In genomic region chr17:16991349-16992009, GRCh38 we compare ENCODE assay signal across 8 cellular contexts. TPM values are rescaled to one million over a fixed set of nuclear protein-coding genes. Genes with fewer than 3 reads are reported as not detected.
DNase-seq lines count a peak whose midpoint lies in the region; ATAC-seq, FAIRE-seq and TF ChIP-seq lines count a peak whose summit lies in the region.

No MANE protein-coding gene starts in this region.

- no peak overlapping the region for H3K9ac ChIP-seq in endodermal cell (ENCODE audit: extremely low read depth, low read length, poor library complexity, severe bottlenecking)

- no peaks in the 10 kb centered on the region for H3K27me3 ChIP-seq in endodermal cell (ENCODE audit: control insufficient read depth, insufficient read depth, low read length, poor library complexity, severe bottlenecking)

- no peaks in the 10 kb centered on the region for H3K9me3 ChIP-seq in endodermal cell (ENCODE audit: control insufficient read depth, low read length)

- H3K4me1 Mint-ChIP-seq in activated CD8-positive, alpha-beta memory T cell treated with anti-CD3 and anti-CD28 coated beads, Interleukin-2, amount 10 ng/mL, durations not matched to agents 7 days and 5 days: peaks cover 36% of the 10 kb centered on the region
- peaks cover 5% of the 10 kb centered on the region for H3K4me1 Mint-ChIP-seq in endodermal cell

- H3K4me3 ChIP-seq in endodermal cell (ENCODE audit: low read length): no peak overlapping the region

- H3K27me3 Mint-ChIP-seq in activated CD8-positive, alpha-beta memory T cell treated with anti-CD3 and anti-CD28 coated beads, Interleukin-2, amount 10 ng/mL, durations not matched to agents 7 days and 5 days: no peaks in the 10 kb centered on the region
- no peaks in the 10 kb centered on the region for H3K27me3 Mint-ChIP-seq in endodermal cell (ENCODE audit: insufficient read depth)

- ATAC-seq in activated CD8-positive, alpha-beta memory T cell treated with anti-CD3 and anti-CD28 coated beads, Interleukin-2, amount 10 ng/mL, durations not matched to agents 7 days and 5 days: peak; percentile 50
- no peak for ATAC-seq in GM21723 (IDR thresholded peaks at IDR 0.05; ENCODE audit: unreplicated experiment)

- no peaks in the 10 kb centered on the region for H3K36me3 ChIP-seq in endodermal cell (ENCODE audit: control insufficient read depth, insufficient read depth, low read length)

- no peak overlapping the region for H3K4me3 Mint-ChIP-seq in activated CD8-positive, alpha-beta memory T cell treated with anti-CD3 and anti-CD28 coated beads, Interleukin-2, amount 10 ng/mL, durations not matched to agents 7 days and 5 days
- no peak overlapping the region for H3K4me3 Mint-ChIP-seq in endodermal cell

- TF ChIP-seq CTCF in endodermal cell (conservative IDR thresholded peaks at IDR 0.05): peak; percentile 89

- H3K4me1 ChIP-seq in endodermal cell (ENCODE audit: control insufficient read depth, insufficient read depth, low read length): no peaks in the 10 kb centered on the region

- peak; percentile 76 for FAIRE-seq in GM19239 (lab: Jason Lieb, UNC)

- H3K36me3 Mint-ChIP-seq in activated CD8-positive, alpha-beta memory T cell treated with anti-CD3 and anti-CD28 coated beads, Interleukin-2, amount 10 ng/mL, durations not matched to agents 7 days and 5 days: no peaks in the 10 kb centered on the region
- no peaks in the 10 kb centered on the region for H3K36me3 Mint-ChIP-seq in endodermal cell (ENCODE audit: low read depth)

- CTCF ChIA-PET in activated CD8-positive, alpha-beta memory T cell treated with anti-CD3 and anti-CD28 coated beads, Interleukin-2, amount 10 ng/mL, durations not matched to agents 7 days and 5 days (lab: Charles Lee): interaction anchor here (0.6 to 8.3 kb wide), 15 partner anchors 8 to 341 kb away, joined by 3 to 68 read pairs (median 4); no protein-coding TSS in a partner anchor

- no peak overlapping the region for H3K27ac ChIP-seq in endodermal cell (ENCODE audit: low read depth, low read length)

- WGBS in endodermal cell (ENCODE audit: insufficient coverage in 1 of 2, insufficient read length in 1 of 2), 2 experiments: 34 to 57% methylated on average over 3 to 15 of the region's 16 CpGs

- H3K27ac Mint-ChIP-seq in activated CD8-positive, alpha-beta memory T cell treated with anti-CD3 and anti-CD28 coated beads, Interleukin-2, amount 10 ng/mL, durations not matched to agents 7 days and 5 days: no peak overlapping the region
- H3K27ac Mint-ChIP-seq in endodermal cell: no peak overlapping the region

- DNase-seq in AG08395 (ENCODE audit: low spot score) (peak; percentile 81), GM19239 (ENCODE audit: insufficient read length, low spot score) (peak; percentile 51), NOMO-1 treated with dmso at 0.1 percent for 144 hours (lab: John Stamatoyannopoulos, UW; ENCODE audit: unreplicated experiment) (peak; percentile 29), endodermal cell (peak; percentile 97), midbrain (lab: John Stamatoyannopoulos, UW) (peak; percentile 76)
- DNase-seq in activated CD8-positive, alpha-beta memory T cell treated with anti-CD3 and anti-CD28 coated beads, Interleukin-2, amount 10 ng/mL, durations not matched to agents 7 days and 5 days: peak; percentile 84
- DNase-seq in stimulated activated CD8-positive, alpha-beta memory T cell treated with anti-CD3 and anti-CD28 coated beads, Interleukin-4, amount 100 ng/mL, for 24 hours (ENCODE audit: low read depth): peak; percentile 67

- H3K9me3 Mint-ChIP-seq in activated CD8-positive, alpha-beta memory T cell treated with anti-CD3 and anti-CD28 coated beads, Interleukin-2, amount 10 ng/mL, durations not matched to agents 7 days and 5 days (ENCODE audit: low read depth): no peaks in the 10 kb centered on the region
- peaks cover 2% of the 10 kb centered on the region for H3K9me3 Mint-ChIP-seq in endodermal cell

RNA-seq across cellular contexts. Expression of gene TNFRSF13B, which starts 19.6 kb away (rescaled TPM):
- not detected for total RNA-seq in activated CD8-positive, alpha-beta memory T cell treated with anti-CD3 and anti-CD28 coated beads, Interleukin-2, amount 10 ng/mL, durations not matched to agents 7 days and 5 days
- 1 to 10 TPM in 1 of 2 donors, under 1 TPM in 1; 0.97 to 1.6 TPM for total RNA-seq in endodermal cell
- 0.21 TPM for polyA plus RNA-seq in endodermal cell (2013, experiment 1 of 2)
- 0.33 TPM for polyA plus RNA-seq in endodermal cell (2013, experiment 2 of 2)

RNA-seq across cellular contexts. Expression of gene MPRIP, which starts 50.8 kb away (rescaled TPM):
- total RNA-seq in activated CD8-positive, alpha-beta memory T cell treated with anti-CD3 and anti-CD28 coated beads, Interleukin-2, amount 10 ng/mL, durations not matched to agents 7 days and 5 days: 100 to 1,000 TPM; 206 to 209 TPM
- total RNA-seq in endodermal cell: 100 to 1,000 TPM; 154 to 155 TPM
- 126 TPM for polyA plus RNA-seq in endodermal cell (2013, experiment 1 of 2)
- polyA plus RNA-seq in endodermal cell (2013, experiment 2 of 2): 112 TPM

Comparison
In these comparisons a context has a peak if more than half of its experiments do, and no peak if none do; other contexts are left out.
1. DNase-seq: peak in every context shown above with its lines; median percentile 97 in endodermal cell; 84 in activated CD8-positive, alpha-beta memory T cell treated with anti-CD3 and anti-CD28 coated beads, Interleukin-2, amount 10 ng/mL, durations not matched to agents 7 days and 5 days; 81 in AG08395; 76 in midbrain; 67 in stimulated activated CD8-positive, alpha-beta memory T cell treated with anti-CD3 and anti-CD28 coated beads, Interleukin-4, amount 100 ng/mL, for 24 hours; 51 in GM19239; 29 in NOMO-1 treated with dmso at 0.1 percent for 144 hours.